In the genomic region with DNA sequence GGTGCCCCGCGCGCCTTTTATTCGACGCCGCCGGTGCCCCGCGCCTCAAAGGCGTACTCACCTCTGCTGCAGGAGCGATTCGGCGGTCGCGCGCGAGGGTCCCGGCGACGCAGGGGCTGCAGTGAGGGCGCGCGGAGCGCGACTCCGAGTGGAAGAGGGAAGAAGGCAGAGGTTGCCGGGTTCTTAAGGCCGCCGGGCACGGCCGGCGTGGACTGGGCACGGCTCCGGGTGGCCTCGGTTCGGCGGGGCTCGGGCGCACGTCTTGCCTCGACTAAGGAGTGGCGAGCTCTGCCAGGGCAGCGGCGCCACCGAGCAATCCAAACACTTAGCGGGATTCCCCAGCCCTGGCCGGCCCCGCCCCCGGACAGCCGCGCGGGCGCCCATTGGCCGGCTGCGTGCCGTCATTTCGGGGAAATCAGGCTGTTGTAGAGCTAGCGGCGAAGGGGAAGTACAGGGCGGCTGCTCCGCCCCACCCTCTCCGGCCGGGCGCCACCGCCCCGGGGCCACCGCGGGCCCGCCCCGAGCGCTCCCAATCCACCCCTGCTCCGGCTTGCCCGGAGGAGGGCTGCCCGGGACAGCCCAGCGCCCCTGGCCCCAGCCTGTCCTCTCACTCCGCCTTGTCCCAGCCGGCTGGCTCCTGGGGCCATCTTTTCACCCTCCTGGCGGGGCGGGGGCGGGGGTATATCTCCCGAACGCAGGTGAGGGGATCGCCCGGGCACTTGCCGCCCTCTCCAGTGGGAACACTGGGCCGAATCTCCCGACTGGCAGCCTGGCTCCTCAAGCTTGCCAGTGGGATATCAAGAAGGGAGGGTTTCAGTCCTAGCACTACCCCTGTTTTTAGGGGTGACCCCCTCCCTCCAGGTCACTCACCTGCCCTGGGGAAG, we compare ENCODE assay signal across 1 cellular context.
TF ChIP-seq lines count a peak whose summit lies in the region.

A gene with protein sequence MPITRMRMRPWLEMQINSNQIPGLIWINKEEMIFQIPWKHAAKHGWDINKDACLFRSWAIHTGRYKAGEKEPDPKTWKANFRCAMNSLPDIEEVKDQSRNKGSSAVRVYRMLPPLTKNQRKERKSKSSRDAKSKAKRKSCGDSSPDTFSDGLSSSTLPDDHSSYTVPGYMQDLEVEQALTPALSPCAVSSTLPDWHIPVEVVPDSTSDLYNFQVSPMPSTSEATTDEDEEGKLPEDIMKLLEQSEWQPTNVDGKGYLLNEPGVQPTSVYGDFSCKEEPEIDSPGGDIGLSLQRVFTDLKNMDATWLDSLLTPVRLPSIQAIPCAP (minus strand): TSS at position 290 of the 884 bp plus-strand sequence. CDS start 1,295 bp downstream, outside the sequence.

TF ChIP-seq in HEK293, 187 proteins besides CTCF, POLR2A, EP300 and RAD21 (continued from another document and continues in another):
- TF ChIP-seq, protein P1, sequence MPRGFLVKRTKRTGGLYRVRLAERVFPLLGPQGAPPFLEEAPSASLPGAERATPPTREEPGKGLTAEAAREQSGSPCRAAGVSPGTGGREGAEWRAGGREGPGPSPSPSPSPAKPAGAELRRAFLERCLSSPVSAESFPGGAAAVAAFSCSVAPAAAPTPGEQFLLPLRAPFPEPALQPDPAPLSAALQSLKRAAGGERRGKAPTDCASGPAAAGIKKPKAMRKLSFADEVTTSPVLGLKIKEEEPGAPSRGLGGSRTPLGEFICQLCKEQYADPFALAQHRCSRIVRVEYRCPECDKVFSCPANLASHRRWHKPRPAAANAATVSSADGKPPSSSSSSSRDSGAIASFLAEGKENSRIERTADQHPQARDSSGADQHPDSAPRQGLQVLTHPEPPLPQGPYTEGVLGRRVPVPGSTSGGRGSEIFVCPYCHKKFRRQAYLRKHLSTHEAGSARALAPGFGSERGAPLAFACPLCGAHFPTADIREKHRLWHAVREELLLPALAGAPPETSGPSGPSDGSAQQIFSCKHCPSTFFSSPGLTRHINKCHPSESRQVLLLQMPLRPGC (tag by site-specific recombination; IDR thresholded peaks at IDR 0.05), result peak; percentile 75
- TF ChIP-seq WT1 (tag by site-specific recombination; IDR thresholded peaks at IDR 0.05) (no peak), ZNF416 (tag by site-specific recombination; IDR thresholded peaks at IDR 0.05) (no peak), SP7 (tag by site-specific recombination; IDR thresholded peaks at IDR 0.05) (peak; percentile 60), YY1 (tag by site-specific recombination; IDR thresholded peaks at IDR 0.05) (peak; percentile 64), ZNF747 (tag by site-specific recombination; IDR thresholded peaks at IDR 0.05) (no peak), ZBTB21 (tag by site-specific recombination; IDR thresholded peaks at IDR 0.05) (no peak), ZNF701 (tag by site-specific recombination; IDR thresholded peaks at IDR 0.05) (no peak), ZNF670 (tag by site-specific recombination; IDR thresholded peaks at IDR 0.05; ENCODE audit: low read depth) (no peak), GFI1B (tag by site-specific recombination; IDR thresholded peaks at IDR 0.05) (no peak), KLF7 (tag by site-specific recombination; IDR thresholded peaks at IDR 0.05; ENCODE audit: borderline replicate concordance) (0 out of 2 replicates have a peak, but pooled peaks have one; percentile 28), ZNF76 (tag by site-specific recombination; IDR thresholded peaks at IDR 0.05; ENCODE audit: borderline replicate concordance, low read depth) (peak; percentile 75; the same call in 1 of the 2 replicates), ZNF391 (tag by site-specific recombination; IDR thresholded peaks at IDR 0.05; ENCODE audit: borderline replicate concordance, low read depth) (peak; percentile 89), ZNF274 (IDR thresholded peaks at IDR 0.05; ENCODE audit: low read length) (no peak), ZNF274 (tag by site-specific recombination; IDR thresholded peaks at IDR 0.05; ENCODE audit: borderline replicate concordance) (no peak), ZNF133 (tag by site-specific recombination; IDR thresholded peaks at IDR 0.05) (no peak), GLIS2 (tag by site-specific recombination; IDR thresholded peaks at IDR 0.05) (no peak; the same call in 1 of the 2 replicates), ZNF548 (tag by site-specific recombination; IDR thresholded peaks at IDR 0.05) (no peak), KLF1 (tag by site-specific recombination; IDR thresholded peaks at IDR 0.05) (peak; percentile 86), ZNF223 (tag by site-specific recombination; IDR thresholded peaks at IDR 0.05) (no peak), ZNF148 (tag by site-specific recombination; IDR thresholded peaks at IDR 0.05; ENCODE audit: borderline replicate concordance) (no peak), ZNF146 (tag by site-specific recombination; IDR thresholded peaks at IDR 0.05) (no peak), ZNF792 (tag by site-specific recombination; IDR thresholded peaks at IDR 0.05) (no peak), GLI4 (tag by site-specific recombination; IDR thresholded peaks at IDR 0.05) (0 out of 2 replicates have a peak, but pooled peaks have one; percentile 73), ZNF558 (tag by site-specific recombination; IDR thresholded peaks at IDR 0.05) (no peak), ZBTB8A (tag by site-specific recombination; IDR thresholded peaks at IDR 0.05) (peak; percentile 98), OVOL3 (tag by site-specific recombination; IDR thresholded peaks at IDR 0.05) (0 out of 2 replicates have a peak, but pooled peaks have one; percentile 39), ATF2 (tag by site-specific recombination; IDR thresholded peaks at IDR 0.05; ENCODE audit: low read depth) (no peak), PRDM6 (tag by site-specific recombination; IDR thresholded peaks at IDR 0.05) (no peak), ZNF266 (tag by site-specific recombination; IDR thresholded peaks at IDR 0.05; ENCODE audit: low read depth) (no peak), AEBP2 (tag by site-specific recombination; IDR thresholded peaks at IDR 0.05; ENCODE audit: borderline replicate concordance) (no peak), ZNF830 (tag by site-specific recombination; IDR thresholded peaks at IDR 0.05; ENCODE audit: low read depth) (no peak), YY2 (tag by site-specific recombination; IDR thresholded peaks at IDR 0.05) (no peak)
- TF ChIP-seq, protein P2, sequence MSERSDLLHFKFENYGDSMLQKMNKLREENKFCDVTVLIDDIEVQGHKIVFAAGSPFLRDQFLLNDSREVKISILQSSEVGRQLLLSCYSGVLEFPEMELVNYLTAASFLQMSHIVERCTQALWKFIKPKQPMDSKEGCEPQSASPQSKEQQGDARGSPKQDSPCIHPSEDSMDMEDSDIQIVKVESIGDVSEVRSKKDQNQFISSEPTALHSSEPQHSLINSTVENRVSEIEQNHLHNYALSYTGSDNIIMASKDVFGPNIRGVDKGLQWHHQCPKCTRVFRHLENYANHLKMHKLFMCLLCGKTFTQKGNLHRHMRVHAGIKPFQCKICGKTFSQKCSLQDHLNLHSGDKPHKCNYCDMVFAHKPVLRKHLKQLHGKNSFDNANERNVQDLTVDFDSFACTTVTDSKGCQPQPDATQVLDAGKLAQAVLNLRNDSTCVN (tag by site-specific recombination; optimal IDR thresholded peaks at IDR 0.05), result peak; percentile 99
- TF ChIP-seq, protein P3, sequence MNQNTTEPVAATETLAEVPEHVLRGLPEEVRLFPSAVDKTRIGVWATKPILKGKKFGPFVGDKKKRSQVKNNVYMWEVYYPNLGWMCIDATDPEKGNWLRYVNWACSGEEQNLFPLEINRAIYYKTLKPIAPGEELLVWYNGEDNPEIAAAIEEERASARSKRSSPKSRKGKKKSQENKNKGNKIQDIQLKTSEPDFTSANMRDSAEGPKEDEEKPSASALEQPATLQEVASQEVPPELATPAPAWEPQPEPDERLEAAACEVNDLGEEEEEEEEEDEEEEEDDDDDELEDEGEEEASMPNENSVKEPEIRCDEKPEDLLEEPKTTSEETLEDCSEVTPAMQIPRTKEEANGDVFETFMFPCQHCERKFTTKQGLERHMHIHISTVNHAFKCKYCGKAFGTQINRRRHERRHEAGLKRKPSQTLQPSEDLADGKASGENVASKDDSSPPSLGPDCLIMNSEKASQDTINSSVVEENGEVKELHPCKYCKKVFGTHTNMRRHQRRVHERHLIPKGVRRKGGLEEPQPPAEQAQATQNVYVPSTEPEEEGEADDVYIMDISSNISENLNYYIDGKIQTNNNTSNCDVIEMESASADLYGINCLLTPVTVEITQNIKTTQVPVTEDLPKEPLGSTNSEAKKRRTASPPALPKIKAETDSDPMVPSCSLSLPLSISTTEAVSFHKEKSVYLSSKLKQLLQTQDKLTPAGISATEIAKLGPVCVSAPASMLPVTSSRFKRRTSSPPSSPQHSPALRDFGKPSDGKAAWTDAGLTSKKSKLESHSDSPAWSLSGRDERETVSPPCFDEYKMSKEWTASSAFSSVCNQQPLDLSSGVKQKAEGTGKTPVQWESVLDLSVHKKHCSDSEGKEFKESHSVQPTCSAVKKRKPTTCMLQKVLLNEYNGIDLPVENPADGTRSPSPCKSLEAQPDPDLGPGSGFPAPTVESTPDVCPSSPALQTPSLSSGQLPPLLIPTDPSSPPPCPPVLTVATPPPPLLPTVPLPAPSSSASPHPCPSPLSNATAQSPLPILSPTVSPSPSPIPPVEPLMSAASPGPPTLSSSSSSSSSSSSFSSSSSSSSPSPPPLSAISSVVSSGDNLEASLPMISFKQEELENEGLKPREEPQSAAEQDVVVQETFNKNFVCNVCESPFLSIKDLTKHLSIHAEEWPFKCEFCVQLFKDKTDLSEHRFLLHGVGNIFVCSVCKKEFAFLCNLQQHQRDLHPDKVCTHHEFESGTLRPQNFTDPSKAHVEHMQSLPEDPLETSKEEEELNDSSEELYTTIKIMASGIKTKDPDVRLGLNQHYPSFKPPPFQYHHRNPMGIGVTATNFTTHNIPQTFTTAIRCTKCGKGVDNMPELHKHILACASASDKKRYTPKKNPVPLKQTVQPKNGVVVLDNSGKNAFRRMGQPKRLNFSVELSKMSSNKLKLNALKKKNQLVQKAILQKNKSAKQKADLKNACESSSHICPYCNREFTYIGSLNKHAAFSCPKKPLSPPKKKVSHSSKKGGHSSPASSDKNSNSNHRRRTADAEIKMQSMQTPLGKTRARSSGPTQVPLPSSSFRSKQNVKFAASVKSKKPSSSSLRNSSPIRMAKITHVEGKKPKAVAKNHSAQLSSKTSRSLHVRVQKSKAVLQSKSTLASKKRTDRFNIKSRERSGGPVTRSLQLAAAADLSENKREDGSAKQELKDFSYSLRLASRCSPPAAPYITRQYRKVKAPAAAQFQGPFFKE (tag by site-specific recombination; IDR thresholded peaks at IDR 0.05; ENCODE audit: borderline replicate concordance), result no peak
